8 cellular contexts compared by ENCODE assay signal in the genomic region with DNA sequence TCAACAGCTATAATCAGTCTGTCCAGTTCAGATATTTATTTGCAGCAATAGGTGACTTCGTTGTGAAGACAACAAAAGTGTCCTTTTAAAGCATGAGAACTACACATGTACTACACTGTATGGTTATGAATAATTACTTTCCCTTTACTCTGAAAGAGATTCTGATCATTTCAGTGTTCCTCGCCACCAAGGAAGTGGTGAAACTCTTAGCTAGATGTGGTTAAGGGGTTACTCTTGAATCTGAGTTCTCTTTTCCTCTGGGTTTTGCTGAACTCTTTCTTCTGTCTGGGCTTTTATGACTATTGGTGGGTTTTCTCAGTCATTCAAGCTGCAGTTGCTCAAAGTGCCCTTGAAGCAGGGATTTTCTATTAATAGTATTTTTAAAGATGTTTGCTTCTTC.
DNase-seq lines count a peak whose midpoint lies in the region; ATAC-seq, FAIRE-seq and TF ChIP-seq lines count a peak whose summit lies in the region.

No MANE protein-coding gene starts in this region.

- H3K27me3 Mint-ChIP-seq in activated T-helper 1 cell treated with anti-CD3 and anti-CD28 coated beads, Interleukin-12 subunit alpha, Interleukin-12 subunit beta, Interleukin-2, Interleukin-4 antibody, amounts not matched to agents 30 ng/mL and 10 ng/mL and 1 ng/mL, durations not matched to agents 14 hours and 24 hours and 36 hours (ENCODE audit: insufficient read depth): peaks cover 31% of the 10 kb centered on the region

- peaks cover 2% of the 10 kb centered on the region for H3K36me3 Mint-ChIP-seq in activated T-helper 1 cell treated with anti-CD3 and anti-CD28 coated beads, Interleukin-12 subunit alpha, Interleukin-12 subunit beta, Interleukin-2, Interleukin-4 antibody, amounts not matched to agents 30 ng/mL and 10 ng/mL and 1 ng/mL, durations not matched to agents 14 hours and 24 hours and 36 hours (ENCODE audit: low read depth)

- peaks cover 15% of the 10 kb centered on the region for H3K4me1 Mint-ChIP-seq in activated T-helper 1 cell treated with anti-CD3 and anti-CD28 coated beads, Interleukin-12 subunit alpha, Interleukin-12 subunit beta, Interleukin-2, Interleukin-4 antibody, amounts not matched to agents 30 ng/mL and 10 ng/mL and 1 ng/mL, durations not matched to agents 14 hours and 24 hours and 36 hours (ENCODE audit: low read depth)

- in situ Hi-C loops in HepG2 (cut with HindIII; ENCODE audit: extremely low pct_ligation_motif_present, low pct_unique_long_range_greater_than_20kb): no loop called here

- TF ChIP-seq RAD21 in HepG2 (CRISPR knock-in tag; IDR thresholded peaks at IDR 0.05): no peak

- H3K27ac Mint-ChIP-seq in activated T-helper 1 cell treated with anti-CD3 and anti-CD28 coated beads, Interleukin-12 subunit alpha, Interleukin-12 subunit beta, Interleukin-2, Interleukin-4 antibody, amounts not matched to agents 30 ng/mL and 10 ng/mL and 1 ng/mL, durations not matched to agents 14 hours and 24 hours and 36 hours: peak overlapping the region; percentile 74

- TF ChIP-seq EP300 in HepG2 (IDR thresholded peaks at IDR 0.05; ENCODE audit: low read depth in 2 of 2, low read length in 2 of 2): no peak
- TF ChIP-seq EP300 in HepG2 (CRISPR knock-in tag; IDR thresholded peaks at IDR 0.05; ENCODE audit: borderline replicate concordance): no peak

- BruUV-seq in HepG2 (replicated peaks; lab: Mats Ljungman, UMichigan): no TSS peak

- no peak overlapping the region for H2AFZ ChIP-seq in HepG2 (ENCODE audit: low read length)

- POLR2A ChIA-PET in HepG2 (lab: Yijun Ruan, JAX): interaction anchor here (1.5 kb wide), 1 partner anchor 179 kb away, joined by 3 read pairs; no protein-coding TSS in a partner anchor

- TF ChIP-seq CTCF in HepG2 (CRISPR knock-in tag; IDR thresholded peaks at IDR 0.05) (no peak), heart left ventricle (IDR thresholded peaks at IDR 0.05) (no peak)

- no peaks in the 10 kb centered on the region for H3K9me3 ChIP-seq in HepG2 (ENCODE audit: low read length)
- H3K9me3 ChIP-seq in heart left ventricle: no peaks in the 10 kb centered on the region

- H4K20me1 ChIP-seq in HepG2 (ENCODE audit: insufficient read depth, low read length): no peaks in the 10 kb centered on the region

- H3K4me1 ChIP-seq in HepG2 (ENCODE audit: insufficient read depth, low read length) (peaks cover 32% of the 10 kb centered on the region), heart left ventricle (peaks cover 0 to 24% (median 0%) of the 10 kb centered on the region in 12 donors)

- peak overlapping the region; percentile 57 for H3K4me3 Mint-ChIP-seq in activated T-helper 1 cell treated with anti-CD3 and anti-CD28 coated beads, Interleukin-12 subunit alpha, Interleukin-12 subunit beta, Interleukin-2, Interleukin-4 antibody, amounts not matched to agents 30 ng/mL and 10 ng/mL and 1 ng/mL, durations not matched to agents 14 hours and 24 hours and 36 hours

- no peak overlapping the region for H3K9ac ChIP-seq in HepG2 (ENCODE audit: insufficient read depth, low read depth, low read length)

- H3K27me3 ChIP-seq in HepG2 (ENCODE audit: control insufficient read depth in 1 of 2, insufficient read depth in 2 of 2, low read length in 2 of 2) (no peaks in the 10 kb centered on the region), heart left ventricle (no peaks in the 10 kb centered on the region)

- no peak overlapping the region for H3K4me2 ChIP-seq in HepG2 (ENCODE audit: low read depth, low read length)

- no peaks in the 10 kb centered on the region for H3K79me2 ChIP-seq in HepG2 (ENCODE audit: insufficient read depth, low read length)

- no peak for FAIRE-seq in HepG2 (lab: Jason Lieb, UNC)

- peaks cover 4% of the 10 kb centered on the region for H3K9me3 Mint-ChIP-seq in activated T-helper 1 cell treated with anti-CD3 and anti-CD28 coated beads, Interleukin-12 subunit alpha, Interleukin-12 subunit beta, Interleukin-2, Interleukin-4 antibody, amounts not matched to agents 30 ng/mL and 10 ng/mL and 1 ng/mL, durations not matched to agents 14 hours and 24 hours and 36 hours

- ATAC-seq in GM18499 (IDR thresholded peaks at IDR 0.05; ENCODE audit: insufficient read depth, unreplicated experiment): peak; percentile 99
- peak; percentile 99 for ATAC-seq in GM19467 (IDR thresholded peaks at IDR 0.05; ENCODE audit: unreplicated experiment)
- ATAC-seq in HG03175 (IDR thresholded peaks at IDR 0.05; ENCODE audit: unreplicated experiment): peak; percentile 99
- no peak for ATAC-seq in HepG2
- no peak for ATAC-seq in heart left ventricle

- peak; percentile 17 for DNase-seq in activated T-helper 1 cell treated with anti-CD3 and anti-CD28 coated beads, Interleukin-12 subunit alpha, Interleukin-12 subunit beta, Interleukin-2, Interleukin-4 antibody, amounts not matched to agents 30 ng/mL and 10 ng/mL and 1 ng/mL, durations not matched to agents 14 hours and 24 hours and 36 hours (ENCODE audit: low spot score)
- no peak for DNase-seq in anterior cingulate cortex (lab: John Stamatoyannopoulos, UW)
- no peak for DNase-seq in HepG2 (ENCODE audit: low spot score)
- DNase-seq in GDM1 (lab: John Stamatoyannopoulos, UW): no peak
- DNase-seq in heart left ventricle: no peak

- H3K36me3 ChIP-seq in HepG2 (replicated peaks in 1 of 2; ENCODE audit: control insufficient read depth in 1 of 2, insufficient read depth in 2 of 2, low read length in 2 of 2) (no peaks in the 10 kb centered on the region), heart left ventricle (no peaks in the 10 kb centered on the region)

- H3K4me3 ChIP-seq in HepG2 (replicated peaks in 1 of 3; ENCODE audit: insufficient read depth in 1 of 3, low read depth in 2 of 3, low read length in 3 of 3) (no peak overlapping the region), heart left ventricle (no peak overlapping the region)

- H3K27ac ChIP-seq in HepG2 (ENCODE audit: extremely low read length, insufficient read depth, low read length): no peak overlapping the region
- peak overlapping the region in 1 of 12 donors; percentile 45 for H3K27ac ChIP-seq in heart left ventricle

- CTCF ChIA-PET in HepG2 (lab: Yijun Ruan, JAX; ENCODE audit: low intra/inter-chr PET ratio, low total read pairs): no interaction called here

- TF ChIP-seq POLR2A in HepG2 (IDR thresholded peaks at IDR 0.05; ENCODE audit: insufficient read depth in 1 of 2, low read depth in 2 of 2, low read length in 2 of 2): no peak
- TF ChIP-seq POLR2A in heart left ventricle (IDR thresholded peaks at IDR 0.05): no peak

- WGBS in HepG2 (ENCODE audit: low lambda C conversion rate): 60% methylated on average over 2 of the region's 2 CpGs
- WGBS in heart left ventricle, 4 donors: 53 to 86% (median 64%) methylated on average over 2 of the region's 2 CpGs

- intact Hi-C loops in activated T-helper 1 cell treated with anti-CD3 and anti-CD28 coated beads, Interleukin-12 subunit alpha, Interleukin-12 subunit beta, Interleukin-2, Interleukin-4 antibody, amounts not matched to agents 30 ng/mL and 10 ng/mL and 1 ng/mL, durations not matched to agents 14 hours and 24 hours and 36 hours (cut with micrococcal nuclease): loop anchor here (1.0 to 5.0 kb wide), 5 partner anchors 130 to 1335 kb away; partner anchors contain the start of gene SEM1
- intact Hi-C loops in HepG2 (cut with micrococcal nuclease; ENCODE audit: unreplicated experiment): no loop called here
- intact Hi-C loops in heart left ventricle (cut with DNase I): no loop called here

TF ChIP-seq in HepG2, 621 proteins besides CTCF, POLR2A, EP300 and RAD21 (continues in another document):
- no peak for TF ChIP-seq GLMP (CRISPR knock-in tag; IDR thresholded peaks at IDR 0.05; ENCODE audit: borderline replicate concordance)
- TF ChIP-seq MTA3 (CRISPR knock-in tag; IDR thresholded peaks at IDR 0.05): no peak
- no peak for TF ChIP-seq ZNF512 (CRISPR knock-in tag; IDR thresholded peaks at IDR 0.05)
- TF ChIP-seq ARNTL (CRISPR knock-in tag; IDR thresholded peaks at IDR 0.05): no peak
- TF ChIP-seq, protein P1, sequence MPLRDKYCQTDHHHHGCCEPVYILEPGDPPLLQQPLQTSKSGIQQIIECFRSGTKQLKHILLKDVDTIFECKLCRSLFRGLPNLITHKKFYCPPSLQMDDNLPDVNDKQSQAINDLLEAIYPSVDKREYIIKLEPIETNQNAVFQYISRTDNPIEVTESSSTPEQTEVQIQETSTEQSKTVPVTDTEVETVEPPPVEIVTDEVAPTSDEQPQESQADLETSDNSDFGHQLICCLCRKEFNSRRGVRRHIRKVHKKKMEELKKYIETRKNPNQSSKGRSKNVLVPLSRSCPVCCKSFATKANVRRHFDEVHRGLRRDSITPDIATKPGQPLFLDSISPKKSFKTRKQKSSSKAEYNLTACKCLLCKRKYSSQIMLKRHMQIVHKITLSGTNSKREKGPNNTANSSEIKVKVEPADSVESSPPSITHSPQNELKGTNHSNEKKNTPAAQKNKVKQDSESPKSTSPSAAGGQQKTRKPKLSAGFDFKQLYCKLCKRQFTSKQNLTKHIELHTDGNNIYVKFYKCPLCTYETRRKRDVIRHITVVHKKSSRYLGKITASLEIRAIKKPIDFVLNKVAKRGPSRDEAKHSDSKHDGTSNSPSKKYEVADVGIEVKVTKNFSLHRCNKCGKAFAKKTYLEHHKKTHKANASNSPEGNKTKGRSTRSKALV (CRISPR knock-in tag; IDR thresholded peaks at IDR 0.05): no peak

Comparison
In these comparisons a context has a peak if more than half of its experiments do, and no peak if none do; other contexts are left out.
1. ATAC-seq: peak in GM18499 (single experiment), GM19467 (single experiment) and HG03175 (single experiment); none in HepG2 (single experiment) and heart left ventricle (0 of 4).